8 cellular contexts compared by ENCODE assay signal in the genomic region with DNA sequence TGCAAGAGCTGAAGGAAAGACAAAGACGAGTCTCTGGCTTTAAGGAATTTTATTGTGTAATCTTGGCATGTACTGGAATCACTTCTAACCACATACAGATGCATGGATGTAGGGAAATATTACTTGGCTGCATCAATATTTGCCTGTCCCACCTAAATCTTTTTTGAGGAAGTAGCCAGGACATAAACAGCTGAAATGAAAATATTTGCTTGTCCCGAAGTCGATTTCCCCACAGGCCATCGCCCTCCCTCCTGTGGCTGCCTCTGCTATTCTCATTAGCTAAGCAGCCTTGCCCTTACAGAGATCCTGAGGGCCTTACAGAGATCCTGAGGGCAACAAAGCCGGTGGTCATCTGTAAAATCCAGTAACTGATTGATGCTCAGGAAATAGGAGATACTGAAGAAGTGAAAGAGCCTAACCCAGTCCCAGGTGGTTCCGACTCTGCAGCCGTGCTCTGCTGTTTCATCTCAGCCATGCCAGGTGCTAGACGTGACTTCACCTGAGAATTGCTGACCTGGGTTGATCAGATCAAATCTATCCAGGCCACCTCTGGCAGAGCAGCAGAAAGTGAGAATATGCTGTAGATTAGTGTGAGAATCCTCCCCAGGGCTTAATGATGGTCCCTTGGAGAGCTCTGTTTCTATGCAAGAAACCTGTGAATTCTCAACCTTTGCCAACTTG. TPM values are rescaled to one million over a fixed set of nuclear protein-coding genes. Genes with fewer than 3 reads are reported as not detected.
A peak's percentile ranks its signal among the peaks of the same experiment; 100 is the strongest.
DNase-seq lines count a peak whose midpoint lies in the region; ATAC-seq and TF ChIP-seq lines count a peak whose summit lies in the region.

No MANE protein-coding gene starts in this region.

- H3K4me3 Mint-ChIP-seq in activated CD4-positive, alpha-beta T cell treated with anti-CD3 and anti-CD28 coated beads, Interleukin-2, amount 10 ng/mL, durations not matched to agents 24 days and 14 days: peak overlapping the region; percentile 69
- peak overlapping the region; percentile 80 for H3K4me3 Mint-ChIP-seq in activated naive CD4-positive, alpha-beta T cell treated with anti-CD3 and anti-CD28 coated beads, Interleukin-2, amount 50 U/mL, for 24 hours

- H3K4me1 ChIP-seq in left ventricle myocardium inferior (peaks cover 63% of the 10 kb centered on the region), thoracic aorta (ENCODE audit: control insufficient read depth in 1 of 2, low read depth in 2 of 2) (peaks cover 13 to 21% of the 10 kb centered on the region in 2 donors)

- peak overlapping the region; percentile 68 for H3K27ac ChIP-seq in left ventricle myocardium inferior (replicated peaks)
- H3K27ac ChIP-seq in thoracic aorta: peak overlapping the region in 1 of 2 donors; percentile 34

- peak overlapping the region; percentile 2 for H3K27ac Mint-ChIP-seq in activated CD4-positive, alpha-beta T cell treated with anti-CD3 and anti-CD28 coated beads, Interleukin-2, amount 10 ng/mL, durations not matched to agents 24 days and 14 days
- peak overlapping the region; percentile 85 for H3K27ac Mint-ChIP-seq in activated naive CD4-positive, alpha-beta T cell treated with anti-CD3 and anti-CD28 coated beads, Interleukin-2, amount 50 U/mL, for 24 hours

- H3K36me3 Mint-ChIP-seq in activated CD4-positive, alpha-beta T cell treated with anti-CD3 and anti-CD28 coated beads, Interleukin-2, amount 10 ng/mL, durations not matched to agents 24 days and 14 days (ENCODE audit: low read depth): peaks cover 43% of the 10 kb centered on the region
- H3K36me3 Mint-ChIP-seq in activated naive CD4-positive, alpha-beta T cell treated with anti-CD3 and anti-CD28 coated beads, Interleukin-2, amount 50 U/mL, for 24 hours: peaks cover 27% of the 10 kb centered on the region

- peaks cover 36% of the 10 kb centered on the region for H3K4me1 Mint-ChIP-seq in activated CD4-positive, alpha-beta T cell treated with anti-CD3 and anti-CD28 coated beads, Interleukin-2, amount 10 ng/mL, durations not matched to agents 24 days and 14 days
- H3K4me1 Mint-ChIP-seq in activated naive CD4-positive, alpha-beta T cell treated with anti-CD3 and anti-CD28 coated beads, Interleukin-2, amount 50 U/mL, for 24 hours: peaks cover 92% of the 10 kb centered on the region

- peak; percentile 67 for ATAC-seq in thoracic aorta (ENCODE audit: insufficient number of reproducible peaks, low FRiP score, low read depth)
- ATAC-seq in HG03565 (IDR thresholded peaks at IDR 0.05; ENCODE audit: unreplicated experiment): no peak
- ATAC-seq in HG02938 (IDR thresholded peaks at IDR 0.05; ENCODE audit: unreplicated experiment): no peak

- H3K9me3 Mint-ChIP-seq in activated CD4-positive, alpha-beta T cell treated with anti-CD3 and anti-CD28 coated beads, Interleukin-2, amount 10 ng/mL, durations not matched to agents 24 days and 14 days: peaks cover 18% of the 10 kb centered on the region
- peaks cover 5% of the 10 kb centered on the region for H3K9me3 Mint-ChIP-seq in activated naive CD4-positive, alpha-beta T cell treated with anti-CD3 and anti-CD28 coated beads, Interleukin-2, amount 50 U/mL, for 24 hours

- TF ChIP-seq CTCF in left ventricle myocardium inferior (IDR thresholded peaks at IDR 0.05; ENCODE audit: borderline replicate concordance) (peak; percentile 8), thoracic aorta (IDR thresholded peaks at IDR 0.05) (no peak)

- H3K27me3 Mint-ChIP-seq in activated CD4-positive, alpha-beta T cell treated with anti-CD3 and anti-CD28 coated beads, Interleukin-2, amount 10 ng/mL, durations not matched to agents 24 days and 14 days: peaks cover 67% of the 10 kb centered on the region
- no peaks in the 10 kb centered on the region for H3K27me3 Mint-ChIP-seq in activated naive CD4-positive, alpha-beta T cell treated with anti-CD3 and anti-CD28 coated beads, Interleukin-2, amount 50 U/mL, for 24 hours

- H3K4me3 ChIP-seq in left ventricle myocardium inferior (peak overlapping the region; percentile 2), thoracic aorta (no peak overlapping the region)

- DNase-seq in activated CD4-positive, alpha-beta T cell treated with anti-CD3 and anti-CD28 coated beads, Interleukin-2, amount 10 ng/mL, durations not matched to agents 24 days and 14 days: peak; percentile 76
- no peak for DNase-seq in activated CD4-positive, alpha-beta T cell treated with anti-CD3 and anti-CD28 coated beads, Interleukin-2, amount 50 U/mL, for 48 hours
- DNase-seq in left ventricle myocardium inferior (no peak), thoracic aorta (ENCODE audit: low spot score) (no peak), GM19238 (ENCODE audit: insufficient read length, low spot score) (no peak)

- H3K36me3 ChIP-seq in left ventricle myocardium inferior: peaks cover 8% of the 10 kb centered on the region
- no peaks in the 10 kb centered on the region for H3K36me3 ChIP-seq in thoracic aorta

- no peaks in the 10 kb centered on the region for H3K27me3 ChIP-seq in left ventricle myocardium inferior (ENCODE audit: low read depth)
- H3K27me3 ChIP-seq in thoracic aorta (replicated peaks; ENCODE audit: insufficient read depth): no peaks in the 10 kb centered on the region

- peaks cover 18% of the 10 kb centered on the region for H3K9me3 ChIP-seq in left ventricle myocardium inferior (replicated peaks)
- H3K9me3 ChIP-seq in thoracic aorta: peaks cover 7% of the 10 kb centered on the region

- intact Hi-C loops in activated CD4-positive, alpha-beta T cell treated with anti-CD3 and anti-CD28 coated beads, Interleukin-2, amount 10 ng/mL, durations not matched to agents 24 days and 14 days (cut with micrococcal nuclease): loop anchor here (1.0 to 2.0 kb wide), 3 partner anchors 10 to 34 kb away; no protein-coding TSS in a partner anchor
- intact Hi-C loops in left ventricle myocardium inferior (cut with micrococcal nuclease): no loop called here

RNA-seq across cellular contexts. Expression of a gene that starts 25.5 kb away (rescaled TPM):
- total RNA-seq in activated CD4-positive, alpha-beta T cell treated with anti-CD3 and anti-CD28 coated beads, Interleukin-2, amount 10 ng/mL, durations not matched to agents 24 days and 14 days: 2.2 and 2.9 TPM in 2 replicates
- total RNA-seq in left ventricle myocardium inferior (18.0 TPM), thoracic aorta (10 to 100 TPM; 21.0 to 26.0 TPM)
